22 cellular contexts compared by ENCODE assay signal in genomic region chr11:93568726-93569125, GRCh38.
"Had no signal": no experiment of that assay in that cellular context is flagged by ENCODE, and none has a peak within 500 bp of the region (broad histone marks: within the 10 kb centered on the region; RNA-seq: fewer than 3 reads in every experiment).

No MANE protein-coding gene starts in this region.

- H3K4me1 ChIP-seq: spleen had no signal

- H3K9me3 ChIP-seq: lower lobe of right lung, pancreas, right atrium auricular region, spleen, transverse colon, upper lobe of right lung had no signal

- H3K4me3 ChIP-seq: lower lobe of right lung, pancreas, right atrium auricular region, skin epidermis, spleen, transverse colon, upper lobe of right lung had no signal

- H3K27ac ChIP-seq: lower lobe of right lung, right atrium auricular region, skin epidermis, spleen, upper lobe of right lung had no signal

- ATAC-seq: left ventricle myocardium superior; lower lobe of right lung; naive thymus-derived CD8-positive, alpha-beta T cell; pancreas; sciatic nerve; stimulated activated effector memory CD8-positive, alpha-beta T cell treated with anti-CD3 and anti-CD28 coated beads, Interleukin-12 subunit alpha, Interleukin-12 subunit beta, amount 100 ng/mL, for 72 hours; stimulated activated naive CD8-positive, alpha-beta T cell treated with anti-CD3 and anti-CD28 coated beads, Interleukin-15, amount 100 ng/mL, for 72 hours; upper lobe of right lung had no signal

- H3K27me3 ChIP-seq: pancreas, right atrium auricular region, transverse colon, upper lobe of right lung had no signal

- H3K36me3 ChIP-seq: lower lobe of right lung, pancreas, right atrium auricular region, spleen, transverse colon, upper lobe of right lung had no signal

- DNase-seq: head of caudate nucleus; hippocampal formation; kidney glomerular epithelial cell; left ventricle myocardium superior; lower lobe of right lung; mammary epithelial cell; mesendoderm; naive thymus-derived CD8-positive, alpha-beta T cell; nucleus accumbens; pancreas; posterior cingulate gyrus; spleen; stimulated activated CD4-positive, alpha-beta T cell treated with anti-CD3 and anti-CD28 coated beads, Interleukin-4, amount 100 ng/mL, for 24 hours; stimulated activated naive CD4-positive, alpha-beta T cell treated with Interleukin-2 at 50 U/mL for 16 hours; stimulated activated naive CD8-positive, alpha-beta T cell treated with anti-CD3 and anti-CD28 coated beads, Interleukin-15, amount 100 ng/mL, for 72 hours; substantia nigra; transverse colon; upper lobe of right lung had no signal
